Comparison of ENCODE assay signal across 9 cellular contexts in genomic region chr10:80985105-80985504, GRCh38.
"Had no signal": no experiment of that assay in that cellular context is flagged by ENCODE, and none has a peak within 500 bp of the region (broad histone marks: within the 10 kb centered on the region; RNA-seq: fewer than 3 reads in every experiment).

No MANE protein-coding gene starts in this region.

- FAIRE-seq: H54, HTR-8/SVneo had no signal

- H3K9ac ChIP-seq: GM23248, KMS-11 had no signal

- H3K27ac ChIP-seq: GM23248, KMS-11 had no signal

- DNase-seq: GM23248, GOT3, H9, HCEC 1CT, Karpas-422, KBM-7 had no signal

- H3K4me2 ChIP-seq: KMS-11 had no signal

- H2AFZ ChIP-seq: GM23248 had no signal

- H3K4me3 ChIP-seq: GM23248 had no signal
